In the genomic region with DNA sequence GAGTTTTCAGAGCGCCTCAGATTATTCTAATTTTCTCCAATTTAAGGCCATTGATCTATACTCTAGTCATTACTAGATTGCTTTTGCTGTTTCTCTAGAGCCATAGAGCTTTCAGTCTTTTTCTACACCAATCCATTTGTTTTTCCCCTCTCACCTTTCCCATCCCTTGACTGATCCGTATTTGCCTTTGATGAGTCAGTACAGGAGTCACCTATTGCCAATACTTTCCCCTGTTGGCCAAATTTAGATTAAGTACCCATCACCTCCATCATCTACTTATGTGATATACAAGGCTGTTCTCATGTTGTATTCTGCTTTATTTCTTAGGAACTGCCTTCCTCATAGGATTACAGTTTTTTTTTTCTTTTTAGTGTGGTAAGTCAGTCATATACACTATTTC, we compare ENCODE assay signal across 23 cellular contexts.
"Had no signal": no experiment of that assay in that cellular context is flagged by ENCODE, and none has a peak within 500 bp of the region (broad histone marks: within the 10 kb centered on the region; RNA-seq: fewer than 3 reads in every experiment).

No MANE protein-coding gene starts in this region.

- DNase-seq: IMR-90, Karpas-422, KG1, MG63, NCI-H1092 treated with DMSO at 0.1 percent for 48 hours, NCI-H1436, NCI-H187, NCI-H2029, NCI-H2081 treated with DMSO at 0.1 percent for 48 hours, NCI-H2171, NCI-H226, NCI-H446, NCI-H510A, NCI-H524 treated with DMSO at 0.1 percent for 48 hours, NCI-H69, NCI-H774, SHP77 treated with DMSO at 0.1 percent for 48 hours, SJCRH30 had no signal

- ATAC-seq: HepG2, Panc1, Right ventricle myocardium inferior, SK-N-SH treated with all-trans-retinoic acid at 6 μM for 48 hours had no signal

- H3K36me3 ChIP-seq: MG63, SJCRH30 had no signal

- H3K27me3 ChIP-seq: MG63, SJCRH30 had no signal

- H3K27ac ChIP-seq: RWPE1, SJCRH30 had no signal

- H3K4me3 ChIP-seq: MG63, SJCRH30 had no signal

- H3K4me1 ChIP-seq: SJCRH30 had no signal
